8 cellular contexts compared by ENCODE assay signal in the genomic region with DNA sequence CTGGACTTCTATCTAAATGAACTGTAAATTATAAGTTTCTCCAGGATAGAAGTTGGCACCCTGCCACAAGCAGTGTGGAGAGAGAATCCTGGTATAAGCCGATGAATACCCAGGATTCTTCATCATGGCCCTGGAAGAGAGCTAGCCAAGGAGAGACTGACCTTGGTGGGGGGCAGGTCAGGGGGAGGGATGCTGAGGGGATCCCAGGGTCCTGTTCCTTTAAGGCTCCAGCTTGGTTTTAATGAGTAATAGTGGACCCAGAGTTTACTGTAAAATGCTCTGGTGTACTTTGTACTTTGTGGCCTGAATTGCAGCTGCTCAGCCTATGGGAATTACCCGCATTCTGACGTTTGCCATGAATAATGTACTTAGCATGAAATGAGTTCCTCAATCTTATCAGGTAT.
DNase-seq lines count a peak whose midpoint lies in the region; ATAC-seq and TF ChIP-seq lines count a peak whose summit lies in the region.

No MANE protein-coding gene starts in this region.

- no peaks in the 10 kb centered on the region for H3K9me3 ChIP-seq in mucosa of rectum (ENCODE audit: control insufficient read depth in 2 of 2, low read length in 2 of 2)

- no peak for TF ChIP-seq CTCF in coronary artery (IDR thresholded peaks at IDR 0.05)

- H3K4me1 ChIP-seq in mucosa of rectum (ENCODE audit: control insufficient read depth in 2 of 2, insufficient read depth in 2 of 2, low read length in 2 of 2): peaks cover 29 to 41% of the 10 kb centered on the region in 2 donors

- no peaks in the 10 kb centered on the region for H3K27me3 ChIP-seq in mucosa of rectum (ENCODE audit: control insufficient read depth in 2 of 2, insufficient read depth in 2 of 2, low read length in 2 of 2)

- DNase-seq in SW480 (ENCODE audit: low spot score) (peak; percentile 78), SW 1271 (lab: John Stamatoyannopoulos, UW) (no peak), substantia nigra (lab: John Stamatoyannopoulos, UW) (no peak), coronary artery (ENCODE audit: low spot score) (no peak)
- no peak for DNase-seq in activated CD4-positive, alpha-beta T cell treated with anti-CD3 and anti-CD28 coated beads, Interleukin-2, amount 50 U/mL, for 48 hours

- H3K4me3 ChIP-seq in mucosa of rectum (ENCODE audit: low read length in 2 of 2) (peak overlapping the region in 1 of 2 donors; percentile 5), coronary artery (no peak overlapping the region)

- H3K9ac ChIP-seq in mucosa of rectum (ENCODE audit: low read depth in 1 of 2, low read length in 2 of 2): peak overlapping the region in 1 of 2 donors; percentile 45

- H3K27ac ChIP-seq in mucosa of rectum (ENCODE audit: low read depth in 2 of 2, low read length in 2 of 2) (peak overlapping the region; percentile 66 to 93), substantia nigra (ENCODE audit: low read depth, low read length, poor library complexity, severe bottlenecking) (no peak overlapping the region), coronary artery (no peak overlapping the region)

- H3K36me3 ChIP-seq in mucosa of rectum (ENCODE audit: control insufficient read depth in 2 of 2, insufficient read depth in 2 of 2, low read length in 2 of 2): peaks cover 0 to 2% of the 10 kb centered on the region in 2 donors

- peak; percentile 52 for ATAC-seq in GM18508 (IDR thresholded peaks at IDR 0.05; ENCODE audit: insufficient read depth, unreplicated experiment)
- peak; percentile 66 for ATAC-seq in HG02938 (IDR thresholded peaks at IDR 0.05; ENCODE audit: unreplicated experiment)

Comparison
In these comparisons a context has a peak if more than half of its experiments do, and no peak if none do; other contexts are left out.
1. H3K27ac ChIP-seq: peak in mucosa of rectum (2 of 2); none in substantia nigra (single experiment) and coronary artery (0 of 2).